1 cellular context compared by ENCODE assay signal in genomic region chr1:66925558-66925910, GRCh38.
TF ChIP-seq lines count a peak whose summit lies in the region.

No MANE protein-coding gene starts in this region.

TF ChIP-seq in H1, 55 proteins besides CTCF, POLR2A, EP300 and RAD21 (continued from another document):
- TF ChIP-seq BRCA1 (IDR thresholded peaks at IDR 0.05; ENCODE audit: low read depth, low read length): no peak
- TF ChIP-seq KDM1A (IDR thresholded peaks at IDR 0.05; ENCODE audit: borderline replicate concordance, low read length): peak; percentile 87
- TF ChIP-seq ZNF274 (IDR thresholded peaks at IDR 0.05; ENCODE audit: borderline replicate concordance, extremely low read depth, low read length): no peak
- no peak for TF ChIP-seq BACH1 (IDR thresholded peaks at IDR 0.05; ENCODE audit: low read length)
- TF ChIP-seq RBBP5 (IDR thresholded peaks at IDR 0.05; ENCODE audit: borderline replicate concordance, low read depth, low read length): no peak
- no peak for TF ChIP-seq HDAC6 (IDR thresholded peaks at IDR 0.05; ENCODE audit: low read depth, low read length)
- no peak for TF ChIP-seq MAFK (IDR thresholded peaks at IDR 0.05; ENCODE audit: low read depth, low read length)
